10 cellular contexts compared by ENCODE assay signal in the genomic region with DNA sequence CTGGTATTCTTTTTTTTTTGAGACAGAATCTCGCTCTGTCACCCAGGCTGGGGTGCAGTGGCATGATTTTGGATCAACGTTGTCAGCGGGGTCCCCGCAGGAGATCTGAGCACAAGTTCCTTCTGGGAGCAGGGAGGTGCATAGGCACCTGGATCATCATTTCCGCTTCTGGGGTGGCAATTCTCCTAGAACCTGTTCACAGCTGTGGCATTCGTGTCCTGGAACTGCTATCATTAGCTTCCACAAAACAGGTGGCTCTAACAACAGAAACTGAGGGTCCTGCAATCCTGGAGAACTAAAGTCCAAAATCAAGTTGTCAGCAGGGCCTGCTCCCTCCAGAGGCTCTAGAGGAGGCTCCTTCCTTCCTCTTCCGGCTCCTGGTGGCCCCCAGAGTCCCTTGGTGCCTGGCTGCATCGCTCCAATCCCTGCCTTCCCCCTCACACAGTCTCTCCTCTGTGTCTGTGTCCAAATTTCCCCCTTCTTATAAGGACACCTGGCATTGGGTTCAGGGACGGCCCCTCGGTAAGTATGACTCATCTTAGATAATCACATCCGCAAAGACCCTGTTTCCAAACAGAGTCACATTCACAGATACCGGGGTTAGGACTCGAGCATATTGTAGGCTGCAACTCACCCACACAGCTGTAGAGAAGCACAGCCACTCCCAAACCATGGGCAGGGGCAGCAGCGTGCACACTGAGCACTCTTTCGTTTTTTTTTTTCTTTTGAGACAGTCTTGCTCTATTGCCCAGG. TPM values are rescaled to one million over a fixed set of nuclear protein-coding genes. Genes with fewer than 3 reads are reported as not detected.
DNase-seq lines count a peak whose midpoint lies in the region; ATAC-seq, FAIRE-seq and TF ChIP-seq lines count a peak whose summit lies in the region.
"Had no signal": no experiment of that assay in that cellular context is flagged by ENCODE, and none has a peak within 500 bp of the region (broad histone marks: within the 10 kb centered on the region; RNA-seq: fewer than 3 reads in every experiment).

No MANE protein-coding gene starts in this region.

- peak overlapping the region; percentile 92 to 97 for H3K27ac ChIP-seq in A549
- peak overlapping the region; percentile 97 for H3K27ac ChIP-seq in OCI-LY1 (ENCODE audit: low read depth, low read length, poor library complexity, severe bottlenecking)
- H3K27ac ChIP-seq in testis = no peak overlapping the region
- H3K27ac ChIP-seq in coronary artery = no peak overlapping the region
- no peak overlapping the region for H3K27ac ChIP-seq in lower lobe of right lung
- H3K27ac ChIP-seq: cardiac muscle cell had no signal

- TF ChIP-seq POLR2A in A549 (IDR thresholded peaks at IDR 0.05; ENCODE audit: low read length) (no peak), testis (IDR thresholded peaks at IDR 0.05) (no peak)

- no peaks in the 10 kb centered on the region for H3K79me2 ChIP-seq in OCI-LY1 (ENCODE audit: insufficient read depth, low read length)

- no peaks in the 10 kb centered on the region for H3K9me3 ChIP-seq in A549
- no peaks in the 10 kb centered on the region for H3K9me3 ChIP-seq in OCI-LY1 (ENCODE audit: low read length)
- H3K9me3 ChIP-seq in testis = no peaks in the 10 kb centered on the region
- H3K9me3 ChIP-seq in lower lobe of right lung = no peaks in the 10 kb centered on the region

- H3K4me3 ChIP-seq in A549 (no peak overlapping the region), OCI-LY1 (ENCODE audit: low read depth, low read length, poor library complexity, severe bottlenecking) (peak overlapping the region; percentile 48), testis (no peak overlapping the region), coronary artery (no peak overlapping the region), lower lobe of right lung (no peak overlapping the region)
- H3K4me3 ChIP-seq: cardiac muscle cell had no signal

- no peak for TF ChIP-seq CTCF in A549 (IDR thresholded peaks at IDR 0.05)
- TF ChIP-seq CTCF in OCI-LY1 (IDR thresholded peaks at IDR 0.05; ENCODE audit: low read length) = no peak
- no peak for TF ChIP-seq CTCF in testis (IDR thresholded peaks at IDR 0.05)
- TF ChIP-seq CTCF in coronary artery (IDR thresholded peaks at IDR 0.05) = no peak
- TF ChIP-seq CTCF in lower lobe of right lung (IDR thresholded peaks at IDR 0.05) = no peak

- intact Hi-C loops in testis (cut with DNase I; ENCODE audit: low total_unique reads) = no loop called here
- intact Hi-C loops in lower lobe of right lung (cut with DNase I) = no loop called here

- H3K9me2 ChIP-seq in OCI-LY1 (ENCODE audit: low read depth, low read length) = no peaks in the 10 kb centered on the region

- CTCF ChIA-PET in A549 (lab: Yijun Ruan, JAX) = interaction anchor here (1.4 to 14.7 kb wide), 3 partner anchors 12 to 28 kb away, joined by 5 to 140 read pairs (median 22); no protein-coding TSS in a partner anchor

- no peak overlapping the region for H2AFZ ChIP-seq in OCI-LY1 (ENCODE audit: low read length)

- POLR2A ChIA-PET in A549 (lab: Yijun Ruan, JAX) = no interaction called here

- H3K36me3 ChIP-seq in OCI-LY1 (ENCODE audit: insufficient read depth, low read length) = no peaks in the 10 kb centered on the region
- H3K36me3 ChIP-seq in testis (ENCODE audit: low read depth, missing control alignments) = no peaks in the 10 kb centered on the region
- H3K36me3 ChIP-seq in lower lobe of right lung = no peaks in the 10 kb centered on the region
- H3K36me3 ChIP-seq: cardiac muscle cell had no signal

- no peak for TF ChIP-seq RAD21 in A549 (conservative IDR thresholded peaks at IDR 0.05 in 1 of 2, IDR thresholded peaks at IDR 0.05 in 1 of 2)

- no peaks in the 10 kb centered on the region for H4K20me1 ChIP-seq in OCI-LY1 (ENCODE audit: insufficient read depth, low read length)

- no peaks in the 10 kb centered on the region for H3K27me3 ChIP-seq in OCI-LY1 (ENCODE audit: insufficient read depth, low read length)
- H3K27me3 ChIP-seq in testis = no peaks in the 10 kb centered on the region
- peaks cover 3% of the 10 kb centered on the region for H3K27me3 ChIP-seq in lower lobe of right lung (ENCODE audit: low read depth)
- H3K27me3 ChIP-seq: cardiac muscle cell had no signal

- H3K9ac ChIP-seq in OCI-LY1 (ENCODE audit: low read length) = peak overlapping the region; percentile 61

- DNase-seq in A549 (ENCODE audit: low read depth in 1 of 2, low spot score in 1 of 2) = no peak
- no peak for DNase-seq in testis
- no peak for DNase-seq in coronary artery (ENCODE audit: low spot score)
- DNase-seq in lower lobe of right lung = no peak
- no peak for DNase-seq in AG20443 (ENCODE audit: low spot score)
- DNase-seq: Right ventricle myocardium superior had no signal

- no peak for ATAC-seq in A549
- peak; percentile 42 for ATAC-seq in GM18861 (IDR thresholded peaks at IDR 0.05; ENCODE audit: unreplicated experiment)
- peak; percentile 49 for ATAC-seq in HG02938 (IDR thresholded peaks at IDR 0.05; ENCODE audit: unreplicated experiment)
- ATAC-seq in lower lobe of right lung = no peak

- H3K4me1 ChIP-seq in A549 (peaks cover 45% of the 10 kb centered on the region), OCI-LY1 (ENCODE audit: insufficient read depth, low read length, severe bottlenecking) (peaks cover 67% of the 10 kb centered on the region), testis (peaks cover 16% of the 10 kb centered on the region), lower lobe of right lung (peaks cover 18% of the 10 kb centered on the region)

- H3K4me2 ChIP-seq in A549 = peak overlapping the region; percentile 27; the same call in 2 of the 3 replicates
- H3K4me2 ChIP-seq in OCI-LY1 (ENCODE audit: low read length) = peak overlapping the region; percentile 57

- FAIRE-seq in A549 (lab: Jason Lieb, UNC) = no peak

- WGBS in A549 (ENCODE audit: missing lambda C conversion rate) = 63% methylated on average over 15 of the region's 15 CpGs
- 65 to 75% methylated on average over 13 to 15 of the region's 15 CpGs for WGBS in testis, 2 donors

- H3F3A ChIP-seq in OCI-LY1 (ENCODE audit: insufficient read depth, low read length) = no peaks in the 10 kb centered on the region

- no peak for TF ChIP-seq EP300 in A549 (IDR thresholded peaks at IDR 0.05)

TF ChIP-seq in A549, 52 proteins besides CTCF, POLR2A, EP300 and RAD21:
- no peak for TF ChIP-seq TFCP2L1 (CRISPR knock-in tag; IDR thresholded peaks at IDR 0.05)
- no peak for TF ChIP-seq FOSL2 (IDR thresholded peaks at IDR 0.05)
- TF ChIP-seq FOSL2 (CRISPR knock-in tag; IDR thresholded peaks at IDR 0.05) = peak; percentile 74
TF ChIP-seq in A549: peak in this region for 1.

RNA-seq across cellular contexts. Expression of a gene that starts 43.5 kb away (rescaled TPM):
- 22.6 and 25.9 TPM in 2 replicates for polyA plus RNA-seq in A549 (2011; rRNA removed)
- 49.9 and 55.6 TPM in 2 replicates for polyA plus RNA-seq in A549 (2012; cell fraction: cytosol; rRNA removed)
- polyA plus RNA-seq in A549 (2012; cell fraction: nucleus; rRNA removed) = 197 and 201 TPM in 2 replicates
- polyA plus RNA-seq in A549 (2017; fragmentation: RNase III; extraction: RNeasy Plus Mini Kit Qiagen cat#74134 plus additional on column Dnase treatment) = 34.8 to 38.2 TPM (median 37.2 TPM) in 3 replicates
- 30.0 and 33.8 TPM in 2 replicates for polyA minus RNA-seq in A549 (2011; rRNA and poly(A)+ RNA removed)
- 100 to 1,000 TPM in 1 of 2 donors, 10 to 100 TPM in 1; 79.2 to 130 TPM for total RNA-seq in testis
- polyA plus RNA-seq in testis (ENCODE audit: insufficient read depth, low read depth, low replicate concordance) = 60.6 TPM
- total RNA-seq in lower lobe of right lung = 33.9 TPM

RNA-seq across cellular contexts. Expression of a gene that starts 60.0 kb away (rescaled TPM):
- polyA plus RNA-seq in A549 (2011; rRNA removed) = 265 and 326 TPM in 2 replicates
- polyA plus RNA-seq in A549 (2012; cell fraction: cytosol; rRNA removed) = 971 and 1,312 TPM in 2 replicates
- 1,440 and 1,925 TPM in 2 replicates for polyA plus RNA-seq in A549 (2012; cell fraction: nucleus; rRNA removed)
- 903 to 1,096 TPM (median 972 TPM) in 3 replicates for polyA plus RNA-seq in A549 (2017; fragmentation: RNase III; extraction: RNeasy Plus Mini Kit Qiagen cat#74134 plus additional on column Dnase treatment)
- polyA minus RNA-seq in A549 (2011; rRNA and poly(A)+ RNA removed) = 237 and 354 TPM in 2 replicates
- total RNA-seq in testis = 100 to 1,000 TPM; 263 to 290 TPM
- 179 TPM for polyA plus RNA-seq in testis (ENCODE audit: insufficient read depth, low read depth, low replicate concordance)
- 10.7 TPM for total RNA-seq in lower lobe of right lung

Comparison
In these comparisons a context has a peak if more than half of its experiments do, and no peak if none do; other contexts are left out.
1. ATAC-seq: peak in GM18861 (single experiment) and HG02938 (single experiment); none in A549 (0 of 2) and lower lobe of right lung (0 of 2).
2. H3K27ac ChIP-seq: peak in A549 (2 of 2) and OCI-LY1 (single experiment); none in testis (0 of 2), coronary artery (0 of 2) and lower lobe of right lung (single experiment).
3. RNA of a gene that starts 60.0 kb away (total RNA-seq): 263 to 290 TPM in testis; 10.7 TPM in lower lobe of right lung (single experiment); every median in the first group is over 10 times any median in the second.